Comparison of ENCODE assay signal across 19 cellular contexts in the genomic region with DNA sequence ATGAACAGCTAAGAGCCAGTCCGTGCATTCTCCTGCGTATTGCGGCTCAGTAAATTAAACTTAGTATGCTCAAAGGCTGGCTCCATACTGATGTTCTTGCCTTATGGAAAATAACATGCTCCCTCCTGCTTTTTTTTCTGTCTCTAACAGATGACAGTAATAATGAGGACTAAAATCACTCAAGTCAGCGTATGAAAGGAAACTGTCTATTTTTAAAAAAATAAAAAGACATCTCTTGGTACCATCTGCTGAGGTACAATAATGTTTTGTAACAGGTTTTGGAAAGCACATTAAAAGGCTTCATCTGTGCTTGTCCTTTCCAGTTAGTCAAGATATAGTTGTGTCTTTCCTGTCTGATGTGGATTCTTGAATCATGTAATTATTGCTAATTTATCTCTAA.
A peak's percentile ranks its signal among the peaks of the same experiment; 100 is the strongest.
DNase-seq lines count a peak whose midpoint lies in the region; ATAC-seq and TF ChIP-seq lines count a peak whose summit lies in the region.
"Had no signal": no experiment of that assay in that cellular context is flagged by ENCODE, and none has a peak within 500 bp of the region (broad histone marks: within the 10 kb centered on the region; RNA-seq: fewer than 3 reads in every experiment).

No MANE protein-coding gene starts in this region.

- H3K9ac ChIP-seq in SK-N-SH (peak overlapping the region; percentile 40; the same call in 1 of the 2 replicates), neural progenitor cell (no peak overlapping the region)

- H2AFZ ChIP-seq in SK-N-SH (ENCODE audit: low read depth) (peak overlapping the region; percentile 86), hepatocyte (no peak overlapping the region), neural progenitor cell (replicated peaks) (peak overlapping the region; percentile 3)

- H3K4me1 ChIP-seq in HEK293 (ENCODE audit: control insufficient read depth, insufficient read depth, low read length) (peaks cover 8% of the 10 kb centered on the region), SK-N-SH (ENCODE audit: control insufficient read depth in 1 of 2, insufficient read depth in 2 of 2, low read depth in 1 of 2, low read length in 1 of 2) (peaks cover 17 to 25% of the 10 kb centered on the region in 2 experiments), hepatocyte (ENCODE audit: insufficient read depth) (peaks cover 25% of the 10 kb centered on the region), neural progenitor cell (no peaks in the 10 kb centered on the region)
- H3K4me1 ChIP-seq: Caco-2, HAP-1 had no signal

- H3K27ac ChIP-seq in HEK293 (ENCODE audit: extremely low read depth, low read depth, low read length) = peak overlapping the region; percentile 17; the same call in 1 of the 2 replicates
- peak overlapping the region; percentile 83 to 98 for H3K27ac ChIP-seq in SK-N-SH (ENCODE audit: low read depth in 2 of 2, low read length in 1 of 2)
- H3K27ac ChIP-seq in hepatocyte = peak overlapping the region; percentile 33
- no peak overlapping the region for H3K27ac ChIP-seq in neural progenitor cell
- H3K27ac ChIP-seq: SK-N-MC had no signal

- H3K79me2 ChIP-seq in SK-N-SH (ENCODE audit: insufficient read depth) (no peaks in the 10 kb centered on the region), hepatocyte (no peaks in the 10 kb centered on the region), neural progenitor cell (ENCODE audit: low read depth) (no peaks in the 10 kb centered on the region)

- WGBS in SK-N-SH (ENCODE audit: low lambda C conversion rate) = 19% methylated on average over 4 of the region's 4 CpGs
- 42% methylated on average over 4 of the region's 4 CpGs for WGBS in hepatocyte (ENCODE audit: low lambda C conversion rate, missing lambda C conversion rate)

- H3K9me3 Mint-ChIP-seq in neural progenitor cell = no peaks in the 10 kb centered on the region

- no peaks in the 10 kb centered on the region for H3K27me3 ChIP-seq in SK-N-SH (ENCODE audit: insufficient read depth)
- no peaks in the 10 kb centered on the region for H3K27me3 ChIP-seq in hepatocyte
- H3K27me3 ChIP-seq in neural progenitor cell = no peaks in the 10 kb centered on the region

- DNase-seq in SK-N-SH (no peak), hepatocyte (ENCODE audit: low spot score) (no peak), neural progenitor cell (ENCODE audit: low spot score) (no peak), NCI-H2227 treated with DMSO at 0.1 percent for 48 hours (lab: John Stamatoyannopoulos, UW) (no peak)
- no peak for DNase-seq in stimulated activated CD4-positive, alpha-beta T cell treated with anti-CD3 and anti-CD28 coated beads, Interleukin-15, amount 100 ng/mL, for 24 hours
- no peak for DNase-seq in central memory CD4-positive, alpha-beta T cell
- DNase-seq: AML-193; Caco-2; CD4-positive, CD25-positive, alpha-beta regulatory T cell; EL; KBM-7; MV-4-11; NCI-H2029 treated with DMSO at 0.1 percent for 48 hours had no signal

- TF ChIP-seq EP300 in SK-N-SH (IDR thresholded peaks at IDR 0.05; ENCODE audit: borderline replicate concordance in 1 of 2, low read depth in 1 of 2, low read length in 1 of 2) = no peak; a peak in 1 of 4 replicates

- H4K20me1 ChIP-seq in SK-N-SH (ENCODE audit: insufficient read depth) = no peaks in the 10 kb centered on the region
- H4K20me1 ChIP-seq in hepatocyte (ENCODE audit: insufficient read depth, poor library complexity, severe bottlenecking) = no peaks in the 10 kb centered on the region
- H4K20me1 ChIP-seq in neural progenitor cell (ENCODE audit: low read depth) = no peaks in the 10 kb centered on the region

- peaks cover 14% of the 10 kb centered on the region for H3K4me1 Mint-ChIP-seq in neural progenitor cell
- H3K4me1 Mint-ChIP-seq: CD4-positive, CD25-positive, alpha-beta regulatory T cell had no signal

- H3K4me2 ChIP-seq in SK-N-SH = peak overlapping the region; percentile 74
- H3K4me2 ChIP-seq in hepatocyte = peak overlapping the region; percentile 7
- H3K4me2 ChIP-seq in neural progenitor cell = no peak overlapping the region

- ATAC-seq in GM18867 (IDR thresholded peaks at IDR 0.05; ENCODE audit: unreplicated experiment) = no peak
- ATAC-seq: Panc1, Right ventricle myocardium inferior had no signal

- no peak overlapping the region for H3K4me3 ChIP-seq in HEK293 (ENCODE audit: low read depth, low read length)
- H3K4me3 ChIP-seq in SK-N-SH (ENCODE audit: low read depth in 2 of 2, low read length in 1 of 2) = peak overlapping the region; percentile 24 to 46; a peak in 3 of 4 replicates
- no peak overlapping the region for H3K4me3 ChIP-seq in hepatocyte
- H3K4me3 ChIP-seq in neural progenitor cell = no peak overlapping the region
- H3K4me3 ChIP-seq: HAP-1, SK-N-MC had no signal

- no peak overlapping the region for H3K4me3 Mint-ChIP-seq in neural progenitor cell
- H3K4me3 Mint-ChIP-seq: CD4-positive, CD25-positive, alpha-beta regulatory T cell had no signal

- H3K9me3 ChIP-seq in HEK293 (ENCODE audit: control insufficient read depth, insufficient read depth, low read depth, low read length) (no peaks in the 10 kb centered on the region), SK-N-SH (no peaks in the 10 kb centered on the region), hepatocyte (ENCODE audit: low read depth) (no peaks in the 10 kb centered on the region), neural progenitor cell (ENCODE audit: low read depth) (no peaks in the 10 kb centered on the region)
- H3K9me3 ChIP-seq: Caco-2, HAP-1 had no signal

- H3K27me3 Mint-ChIP-seq in neural progenitor cell (ENCODE audit: insufficient read depth, low read depth) = no peaks in the 10 kb centered on the region
- H3K27me3 Mint-ChIP-seq: CD4-positive, CD25-positive, alpha-beta regulatory T cell had no signal

- TF ChIP-seq CTCF in HEK293 (tag by site-specific recombination; IDR thresholded peaks at IDR 0.05) = no peak
- no peak for TF ChIP-seq CTCF in SK-N-SH (IDR thresholded peaks at IDR 0.05)
- no peak for TF ChIP-seq CTCF in hepatocyte (IDR thresholded peaks at IDR 0.05; ENCODE audit: poor library complexity)
- TF ChIP-seq CTCF in neural progenitor cell (IDR thresholded peaks at IDR 0.05) = no peak

- peaks cover 18% of the 10 kb centered on the region for H3F3A ChIP-seq in SK-N-SH (replicated peaks; ENCODE audit: insufficient read depth)
- H3F3A ChIP-seq in neural progenitor cell (ENCODE audit: low read depth) = no peaks in the 10 kb centered on the region

- CTCF ChIA-PET in HEK293 (lab: Yijun Ruan, JAX) = interaction anchor here (0.6 kb wide), 1 partner anchor 8 kb away, joined by 3 read pairs; no protein-coding TSS in a partner anchor
- CTCF ChIA-PET in SK-N-SH (lab: Yijun Ruan, JAX) = interaction anchor here (0.9 to 1.1 kb wide), 5 partner anchors 33 to 812 kb away, joined by 3 to 6 read pairs (median 4); a partner anchor contains a TSS

- no peaks in the 10 kb centered on the region for H3K36me3 Mint-ChIP-seq in neural progenitor cell
- H3K36me3 Mint-ChIP-seq: CD4-positive, CD25-positive, alpha-beta regulatory T cell had no signal

- no peak for TF ChIP-seq RAD21 in SK-N-SH (IDR thresholded peaks at IDR 0.05; ENCODE audit: low read length)

- POLR2A ChIA-PET in HEK293 (lab: Yijun Ruan, JAX) = interaction anchor here (1.3 kb wide), 1 partner anchor 10 kb away, joined by 3 read pairs; no protein-coding TSS in a partner anchor
- POLR2A ChIA-PET in SK-N-SH (lab: Yijun Ruan, JAX) = interaction anchor here (0.6 kb wide), 1 partner anchor 217 kb away, joined by 3 read pairs; no protein-coding TSS in a partner anchor

- H3K9me2 ChIP-seq in SK-N-SH (no peaks in the 10 kb centered on the region), hepatocyte (replicated peaks; ENCODE audit: insufficient read depth) (no peaks in the 10 kb centered on the region)

- H3K27ac Mint-ChIP-seq in neural progenitor cell = no peak overlapping the region
- H3K27ac Mint-ChIP-seq: CD4-positive, CD25-positive, alpha-beta regulatory T cell had no signal

- H3K36me3 ChIP-seq in HEK293 (ENCODE audit: control insufficient read depth in 2 of 2, insufficient read depth in 1 of 2, low read length in 2 of 2) = no peaks in the 10 kb centered on the region
- no peaks in the 10 kb centered on the region for H3K36me3 ChIP-seq in SK-N-SH (replicated peaks in 1 of 2; ENCODE audit: control insufficient read depth in 1 of 2, insufficient read depth in 2 of 2, low read length in 1 of 2)
- no peaks in the 10 kb centered on the region for H3K36me3 ChIP-seq in hepatocyte (replicated peaks; ENCODE audit: insufficient read depth, low read depth)
- H3K36me3 ChIP-seq in neural progenitor cell = no peaks in the 10 kb centered on the region
- H3K36me3 ChIP-seq: HAP-1 had no signal

TF ChIP-seq in HEK293, 187 proteins besides CTCF, POLR2A, EP300 and RAD21 (continues in another document):
- TF ChIP-seq ZNF239 (tag by site-specific recombination; IDR thresholded peaks at IDR 0.05) (no peak), ZNF16 (tag by site-specific recombination; IDR thresholded peaks at IDR 0.05; ENCODE audit: low read depth) (no peak), ZNF48 (tag by site-specific recombination; IDR thresholded peaks at IDR 0.05) (no peak), WT1 (tag by site-specific recombination; IDR thresholded peaks at IDR 0.05) (no peak), ZNF311 (tag by site-specific recombination; IDR thresholded peaks at IDR 0.05; ENCODE audit: borderline replicate concordance) (no peak), ZNF37A (tag by site-specific recombination; IDR thresholded peaks at IDR 0.05) (no peak), PRDM1 (tag by site-specific recombination; IDR thresholded peaks at IDR 0.05) (no peak), ZNF555 (tag by site-specific recombination; conservative IDR thresholded peaks at IDR 0.05) (no peak), ZNF292 (tag by site-specific recombination; IDR thresholded peaks at IDR 0.05; ENCODE audit: borderline replicate concordance, low read depth) (no peak), MEIS1 (CRISPR knock-in tag; IDR thresholded peaks at IDR 0.05; ENCODE audit: borderline replicate concordance) (no peak), ZNF350 (tag by site-specific recombination; IDR thresholded peaks at IDR 0.05) (no peak)

TF ChIP-seq in SK-N-SH, 30 proteins besides CTCF, POLR2A, EP300 and RAD21 (continues in another document):
- TF ChIP-seq, protein P1, sequence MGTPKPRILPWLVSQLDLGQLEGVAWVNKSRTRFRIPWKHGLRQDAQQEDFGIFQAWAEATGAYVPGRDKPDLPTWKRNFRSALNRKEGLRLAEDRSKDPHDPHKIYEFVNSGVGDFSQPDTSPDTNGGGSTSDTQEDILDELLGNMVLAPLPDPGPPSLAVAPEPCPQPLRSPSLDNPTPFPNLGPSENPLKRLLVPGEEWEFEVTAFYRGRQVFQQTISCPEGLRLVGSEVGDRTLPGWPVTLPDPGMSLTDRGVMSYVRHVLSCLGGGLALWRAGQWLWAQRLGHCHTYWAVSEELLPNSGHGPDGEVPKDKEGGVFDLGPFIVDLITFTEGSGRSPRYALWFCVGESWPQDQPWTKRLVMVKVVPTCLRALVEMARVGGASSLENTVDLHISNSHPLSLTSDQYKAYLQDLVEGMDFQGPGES (IDR thresholded peaks at IDR 0.05; ENCODE audit: low read depth, low read length) = no peak
- TF ChIP-seq CHD2 (IDR thresholded peaks at IDR 0.05; ENCODE audit: low read length, partially characterized antibody) (no peak), GATA2 (CRISPR knock-in tag; IDR thresholded peaks at IDR 0.05) (no peak)

Comparison
In these comparisons a context has a peak if more than half of its experiments do, and no peak if none do; other contexts are left out.
1. H3K4me3 ChIP-seq: peak in SK-N-SH (2 of 2); none in HEK293 (single experiment), hepatocyte (single experiment) and neural progenitor cell (single experiment).